9 cellular contexts compared by ENCODE assay signal in the genomic region with DNA sequence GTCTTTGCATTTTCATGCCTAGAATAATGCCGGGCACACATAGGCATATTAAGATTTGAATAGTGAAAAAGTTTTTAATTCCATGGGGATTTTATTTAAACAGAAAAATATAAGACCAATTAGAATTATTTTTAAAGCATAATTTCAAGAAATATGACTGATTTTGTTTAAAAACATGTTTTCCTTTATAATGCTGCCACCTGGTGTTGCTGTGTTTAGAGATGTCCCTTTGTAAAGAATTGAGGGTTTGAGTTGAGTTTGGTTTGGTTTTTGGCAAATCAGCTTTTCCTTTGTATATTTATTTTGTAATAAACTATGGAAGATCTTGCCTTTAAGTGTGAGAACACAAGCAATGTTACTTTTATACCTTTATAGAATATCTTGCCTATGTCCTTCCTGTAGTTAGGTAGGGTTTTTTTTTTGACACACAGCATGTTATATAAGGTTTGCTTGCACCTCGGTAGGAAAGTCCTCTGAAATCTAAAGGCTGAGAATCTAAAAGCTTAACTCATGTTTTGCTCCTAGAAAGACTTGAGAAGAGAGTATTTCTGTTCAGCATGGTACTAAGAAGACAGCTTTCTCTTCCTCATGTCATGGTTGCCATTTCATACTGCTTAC. TPM values are rescaled to one million over a fixed set of nuclear protein-coding genes. Genes with fewer than 3 reads are reported as not detected.
A peak's percentile ranks its signal among the peaks of the same experiment; 100 is the strongest.
DNase-seq lines count a peak whose midpoint lies in the region; ATAC-seq, FAIRE-seq and TF ChIP-seq lines count a peak whose summit lies in the region.
"Had no signal": no experiment of that assay in that cellular context is flagged by ENCODE, and none has a peak within 500 bp of the region (broad histone marks: within the 10 kb centered on the region; RNA-seq: fewer than 3 reads in every experiment).

No MANE protein-coding gene starts in this region.

- no peaks in the 10 kb centered on the region for H3K9me3 Mint-ChIP-seq in activated naive CD4-positive, alpha-beta T cell treated with anti-CD3 and anti-CD28 coated beads, Interleukin-2, amount 50 U/mL, for 72 hours
- no peaks in the 10 kb centered on the region for H3K9me3 Mint-ChIP-seq in activated naive CD4-positive, alpha-beta T cell treated with anti-CD3 and anti-CD28 coated beads, Interleukin-2, amount 10 ng/mL, durations not matched to agents 7 days and 5 days
- no peaks in the 10 kb centered on the region for H3K9me3 Mint-ChIP-seq in glutamatergic neuron (ENCODE audit: unreplicated experiment)

- H3K27ac ChIP-seq in transverse colon, result no peak overlapping the region

- CTCF ChIA-PET in activated naive CD4-positive, alpha-beta T cell treated with anti-CD3 and anti-CD28 coated beads, Interleukin-2, amount 10 ng/mL, durations not matched to agents 7 days and 5 days (lab: Charles Lee), result interaction anchor here (0.7 to 2.0 kb wide), 6 partner anchors 17 to 270 kb away, joined by 3 to 10 read pairs (median 5); no protein-coding TSS in a partner anchor

- H3K4me3 Mint-ChIP-seq in activated naive CD4-positive, alpha-beta T cell treated with anti-CD3 and anti-CD28 coated beads, Interleukin-2, amount 10 ng/mL, durations not matched to agents 7 days and 5 days, result no peak overlapping the region
- H3K4me3 Mint-ChIP-seq in glutamatergic neuron (ENCODE audit: unreplicated experiment), result no peak overlapping the region

- no peak for ATAC-seq in activated naive CD4-positive, alpha-beta T cell treated with anti-CD3 and anti-CD28 coated beads, Interleukin-2, amount 50 U/mL, for 72 hours

- peaks cover 23 to 60% of the 10 kb centered on the region in 2 donors for H3K36me3 Mint-ChIP-seq in activated naive CD4-positive, alpha-beta T cell treated with anti-CD3 and anti-CD28 coated beads, Interleukin-2, amount 50 U/mL, for 72 hours
- H3K36me3 Mint-ChIP-seq in activated naive CD4-positive, alpha-beta T cell treated with anti-CD3 and anti-CD28 coated beads, Interleukin-2, amount 10 ng/mL, durations not matched to agents 7 days and 5 days, result peaks cover 72% of the 10 kb centered on the region
- H3K36me3 Mint-ChIP-seq in glutamatergic neuron (ENCODE audit: unreplicated experiment), result peaks cover 6% of the 10 kb centered on the region

- TF ChIP-seq EP300 in transverse colon (IDR thresholded peaks at IDR 0.05; ENCODE audit: low read depth), result no peak

- H3K27me3 ChIP-seq in transverse colon, result no peaks in the 10 kb centered on the region

- in situ Hi-C loops in transverse colon (cut with MboI; ENCODE audit: low pct_ligation_motif_present in 1 of 4, low pct_unique_long_range_greater_than_20kb in 1 of 4, low sequenced_read_pairs in 3 of 4), result loop anchor here (25.0 kb wide), 2 partner anchors 269 to 444 kb away; a partner anchor contains a TSS

- peaks cover 0 to 55% (median 24%) of the 10 kb centered on the region in 4 donors for H3K36me3 ChIP-seq in transverse colon

- TF ChIP-seq POLR2A in transverse colon (IDR thresholded peaks at IDR 0.05), result no peak

- no peak for DNase-seq in activated naive CD4-positive, alpha-beta T cell treated with anti-CD3 and anti-CD28 coated beads, Interleukin-2, amount 50 U/mL, for 72 hours (ENCODE audit: low spot score in 2 of 2)
- no peak for DNase-seq in activated naive CD4-positive, alpha-beta T cell treated with anti-CD3 and anti-CD28 coated beads, Interleukin-2, amount 10 ng/mL, durations not matched to agents 7 days and 5 days
- DNase-seq in glutamatergic neuron, result no peak
- DNase-seq in transverse colon, result no peak
- no peak for DNase-seq in NCI-H82 treated with DMSO at 0.1 percent for 48 hours (lab: John Stamatoyannopoulos, UW; ENCODE audit: unreplicated experiment)
- no peak for DNase-seq in GM19238 (ENCODE audit: insufficient read length, low spot score)
- DNase-seq in occipital lobe (lab: John Stamatoyannopoulos, UW), result no peak
- DNase-seq: stimulated activated CD4-positive, alpha-beta T cell treated with anti-CD3 and anti-CD28 coated beads, Interleukin-2, amount 100 ng/mL, for 24 hours had no signal

- H3K4me1 ChIP-seq in transverse colon, result peaks cover 0 to 20% (median 2%) of the 10 kb centered on the region in 4 donors

- no peak overlapping the region for H3K4me3 ChIP-seq in transverse colon

- no peaks in the 10 kb centered on the region for H3K9me3 ChIP-seq in transverse colon

- no peaks in the 10 kb centered on the region for H3K27me3 Mint-ChIP-seq in activated naive CD4-positive, alpha-beta T cell treated with anti-CD3 and anti-CD28 coated beads, Interleukin-2, amount 10 ng/mL, durations not matched to agents 7 days and 5 days
- H3K27me3 Mint-ChIP-seq in glutamatergic neuron (ENCODE audit: unreplicated experiment), result no peaks in the 10 kb centered on the region

- H3K4me1 Mint-ChIP-seq in activated naive CD4-positive, alpha-beta T cell treated with anti-CD3 and anti-CD28 coated beads, Interleukin-2, amount 10 ng/mL, durations not matched to agents 7 days and 5 days, result peaks cover 39% of the 10 kb centered on the region
- H3K4me1 Mint-ChIP-seq in glutamatergic neuron (ENCODE audit: low read depth, unreplicated experiment), result no peaks in the 10 kb centered on the region

- 70 to 73% methylated on average over 2 of the region's 2 CpGs for WGBS in transverse colon (ENCODE audit: low coverage in 1 of 2), 2 donors

- TF ChIP-seq CTCF in glutamatergic neuron (IDR thresholded peaks at IDR 0.05; ENCODE audit: partially characterized antibody, unreplicated experiment), result peak; percentile 31
- TF ChIP-seq CTCF in transverse colon (IDR thresholded peaks at IDR 0.05), result peak; percentile 39 to 60 (median 43)

- FAIRE-seq in TTC549 (lab: Jason Lieb, UNC), result peak; percentile 45

- peak overlapping the region; percentile 1 to 79 for H3K27ac Mint-ChIP-seq in activated naive CD4-positive, alpha-beta T cell treated with anti-CD3 and anti-CD28 coated beads, Interleukin-2, amount 50 U/mL, for 72 hours
- no peak overlapping the region for H3K27ac Mint-ChIP-seq in activated naive CD4-positive, alpha-beta T cell treated with anti-CD3 and anti-CD28 coated beads, Interleukin-2, amount 10 ng/mL, durations not matched to agents 7 days and 5 days
- no peak overlapping the region for H3K27ac Mint-ChIP-seq in glutamatergic neuron (ENCODE audit: unreplicated experiment)

- intact Hi-C loops in transverse colon (cut with DNase I; ENCODE audit: low total_unique reads), result no loop called here

RNA-seq across cellular contexts. Expression of a gene that starts 31.4 kb away (rescaled TPM):
- total RNA-seq in activated naive CD4-positive, alpha-beta T cell treated with anti-CD3 and anti-CD28 coated beads, Interleukin-2, amount 50 U/mL, for 72 hours, result 10 to 100 TPM; 10.5 to 11.4 TPM
- total RNA-seq in glutamatergic neuron (ENCODE audit: unreplicated experiment), result 1.3 TPM
- total RNA-seq in transverse colon, result 1 to 10 TPM in 2 of 4 donors, under 1 TPM in 1, not detected in 1; 0.20 to 5.1 (median 3.8) TPM
- total RNA-seq in occipital lobe, result 8.9 TPM

RNA-seq across cellular contexts. Expression of a gene that starts 35.6 kb away (rescaled TPM):
- 100 to 1,000 TPM; 165 to 170 TPM for total RNA-seq in activated naive CD4-positive, alpha-beta T cell treated with anti-CD3 and anti-CD28 coated beads, Interleukin-2, amount 50 U/mL, for 72 hours
- total RNA-seq in glutamatergic neuron (ENCODE audit: unreplicated experiment), result 145 TPM
- total RNA-seq in transverse colon, result 100 to 1,000 TPM in 2 of 4 donors, 10 to 100 TPM in 2; 27.9 to 103 (median 76.1) TPM
- total RNA-seq in occipital lobe, result 140 TPM

Comparison
In these comparisons a context has a peak if more than half of its experiments do, and no peak if none do; other contexts are left out.
1. H3K27ac Mint-ChIP-seq: peak in activated naive CD4-positive, alpha-beta T cell treated with anti-CD3 and anti-CD28 coated beads, Interleukin-2, amount 50 U/mL, for 72 hours (2 of 2); none in activated naive CD4-positive, alpha-beta T cell treated with anti-CD3 and anti-CD28 coated beads, Interleukin-2, amount 10 ng/mL, durations not matched to agents 7 days and 5 days (single experiment) and glutamatergic neuron (single experiment).